In the genomic region with DNA sequence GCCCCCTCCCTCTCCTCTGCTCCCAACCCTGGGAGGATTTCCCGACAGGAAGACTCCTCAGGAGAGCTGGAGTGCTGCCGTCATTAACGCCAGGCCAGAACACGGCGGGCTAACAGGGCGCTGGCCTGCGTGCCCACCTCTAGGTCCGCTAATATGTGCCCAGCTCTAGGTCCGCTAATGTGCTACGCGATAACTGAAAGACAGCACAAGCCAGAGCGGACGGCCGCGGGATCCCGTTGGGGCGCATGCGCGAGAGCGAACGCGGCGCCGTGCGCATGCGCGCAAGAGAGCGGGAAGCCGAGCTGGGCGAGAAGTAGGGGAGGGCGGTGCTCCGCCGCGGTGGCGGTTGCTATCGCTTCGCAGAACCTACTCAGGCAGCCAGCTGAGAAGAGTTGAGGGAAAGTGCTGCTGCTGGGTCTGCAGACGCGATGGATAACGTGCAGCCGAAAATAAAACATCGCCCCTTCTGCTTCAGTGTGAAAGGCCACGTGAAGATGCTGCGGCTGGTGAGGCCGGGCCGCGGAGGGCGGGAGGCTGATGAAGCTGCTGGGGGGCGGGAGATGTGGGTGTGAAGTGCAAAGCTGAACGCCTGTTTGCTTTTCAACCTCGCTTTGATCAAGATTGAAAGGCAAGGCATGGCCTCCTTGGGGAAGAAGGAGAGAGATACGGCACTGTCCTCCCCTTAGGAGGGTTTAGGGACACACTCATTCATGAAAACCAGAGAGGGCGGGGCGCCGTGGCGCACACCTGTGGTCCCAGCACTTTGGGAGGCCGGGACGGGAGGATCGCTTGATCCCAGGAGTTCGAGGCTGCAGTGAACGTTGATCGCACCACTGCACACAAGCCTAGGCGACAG, we compare ENCODE assay signal across 8 cellular contexts. TPM values are rescaled to one million over a fixed set of nuclear protein-coding genes. Genes with fewer than 3 reads are reported as not detected.
DNase-seq lines count a peak whose midpoint lies in the region; ATAC-seq and TF ChIP-seq lines count a peak whose summit lies in the region.

A gene with protein sequence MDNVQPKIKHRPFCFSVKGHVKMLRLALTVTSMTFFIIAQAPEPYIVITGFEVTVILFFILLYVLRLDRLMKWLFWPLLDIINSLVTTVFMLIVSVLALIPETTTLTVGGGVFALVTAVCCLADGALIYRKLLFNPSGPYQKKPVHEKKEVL (plus strand): TSS at position 289 of the 856 bp plus-strand sequence. CDS start 140 bp downstream, at position 429.

- peaks cover 60% of the 10 kb centered on the region for H3K4me1 Mint-ChIP-seq in activated naive CD4-positive, alpha-beta T cell treated with anti-CD3 and anti-CD28 coated beads for 36 hours (ENCODE audit: low read depth)

- H3K36me3 ChIP-seq in SK-N-MC (ENCODE audit: insufficient read depth, low read length) (no peaks in the 10 kb centered on the region), gastroesophageal sphincter (peaks cover 0 to 16% of the 10 kb centered on the region in 2 donors)

- peak within 1 kb of the TSS; percentile 87 for H3K4me3 Mint-ChIP-seq in activated naive CD4-positive, alpha-beta T cell treated with anti-CD3 and anti-CD28 coated beads for 36 hours

- H3K36me3 Mint-ChIP-seq in activated naive CD4-positive, alpha-beta T cell treated with anti-CD3 and anti-CD28 coated beads for 36 hours (ENCODE audit: low read depth): peaks cover 32% of the 10 kb centered on the region

- TF ChIP-seq POLR2A in gastroesophageal sphincter (IDR thresholded peaks at IDR 0.05): peak; percentile 67 to 72

- peak; percentile 87 for ATAC-seq in gastroesophageal sphincter

- H3K9me3 ChIP-seq in SK-N-MC (ENCODE audit: low read depth, low read length) (no peaks in the 10 kb centered on the region), gastroesophageal sphincter (no peaks in the 10 kb centered on the region)

- intact Hi-C loops in activated naive CD4-positive, alpha-beta T cell treated with anti-CD3 and anti-CD28 coated beads for 36 hours (cut with micrococcal nuclease): loop anchor here (1.0 to 5.0 kb wide), 9 partner anchors 12 to 320 kb away; a partner anchor contains a TSS

- H3K9ac ChIP-seq in SK-N-MC (ENCODE audit: insufficient read length): peak within 1 kb of the TSS; percentile 79

- DNase-seq in GF-D8 (lab: John Stamatoyannopoulos, UW) (peak; percentile 74), HFF-Myc (ENCODE audit: extremely low read depth, low read depth) (peak; percentile 65), NAMALWA (ENCODE audit: low spot score) (peak; percentile 94), SK-N-MC (ENCODE audit: low read depth, low spot score) (peak; percentile 8), non-pigmented ciliary epithelial cell (ENCODE audit: low read depth) (peak; percentile 36)
- DNase-seq in activated naive CD4-positive, alpha-beta T cell treated with anti-CD3 and anti-CD28 coated beads for 36 hours: peak; percentile 90

- no peaks in the 10 kb centered on the region for H3K27me3 Mint-ChIP-seq in activated naive CD4-positive, alpha-beta T cell treated with anti-CD3 and anti-CD28 coated beads for 36 hours (ENCODE audit: low read depth)

- no peaks in the 10 kb centered on the region for H3K27me3 ChIP-seq in gastroesophageal sphincter

- CTCF ChIA-PET in activated naive CD4-positive, alpha-beta T cell treated with anti-CD3 and anti-CD28 coated beads for 36 hours (lab: Charles Lee): interaction anchor here (0.5 to 3.0 kb wide), 14 partner anchors 10 to 187 kb away, joined by 3 to 23 read pairs (median 4); no protein-coding TSS in a partner anchor

- H3K4me1 ChIP-seq in gastroesophageal sphincter: peaks cover 0 to 66% (median 23%) of the 10 kb centered on the region in 3 donors

- no peaks in the 10 kb centered on the region for H3K9me3 Mint-ChIP-seq in activated naive CD4-positive, alpha-beta T cell treated with anti-CD3 and anti-CD28 coated beads for 36 hours

- TF ChIP-seq CTCF in HFF-Myc (IDR thresholded peaks at IDR 0.05; ENCODE audit: low read depth, low read length, missing control alignments) (no peak), gastroesophageal sphincter (IDR thresholded peaks at IDR 0.05) (peak in 1 of 4 experiments; percentile 33), subcutaneous adipose tissue (IDR thresholded peaks at IDR 0.05; ENCODE audit: low read depth) (no peak)

- no peak for TF ChIP-seq EP300 in gastroesophageal sphincter (IDR thresholded peaks at IDR 0.05)

- peak within 1 kb of the TSS; percentile 70; the same call in 1 of the 2 replicates for H3K27ac ChIP-seq in SK-N-MC
- H3K27ac ChIP-seq in gastroesophageal sphincter: peak within 1 kb of the TSS; percentile 74 to 97 (median 96)

- 6 to 43% methylated on average over 12 to 36 of the region's 63 CpGs for WGBS in gastroesophageal sphincter (ENCODE audit: low coverage in 1 of 2), 2 donors

- H3K27ac Mint-ChIP-seq in activated naive CD4-positive, alpha-beta T cell treated with anti-CD3 and anti-CD28 coated beads for 36 hours: peak within 1 kb of the TSS; percentile 95

- H3K4me3 ChIP-seq in HFF-Myc (replicated peaks; ENCODE audit: low read depth, low read length): peak within 1 kb of the TSS; percentile 53
- peak within 1 kb of the TSS; percentile 77 for H3K4me3 ChIP-seq in SK-N-MC
- H3K4me3 ChIP-seq in gastroesophageal sphincter: peak within 1 kb of the TSS; percentile 54 to 70

RNA-seq across cellular contexts. Expression of the gene that starts here (rescaled TPM):
- 100 to 1,000 TPM; 114 to 126 TPM for total RNA-seq in activated naive CD4-positive, alpha-beta T cell treated with anti-CD3 and anti-CD28 coated beads for 36 hours
- total RNA-seq in gastroesophageal sphincter (10 to 100 TPM; 13.1 to 31.5 (median 17.9) TPM), subcutaneous adipose tissue (10 to 100 TPM; 30.5 to 94.3 (median 42.2) TPM)

Comparison
In these comparisons a context has a peak if more than half of its experiments do, and no peak if none do; other contexts are left out.
1. Peak in every context shown above with its lines: DNase-seq, ATAC-seq, H3K4me3 ChIP-seq and H3K27ac ChIP-seq.
2. DNase-seq: peak in every context shown above with its lines; median percentile 94 in NAMALWA; 90 in activated naive CD4-positive, alpha-beta T cell treated with anti-CD3 and anti-CD28 coated beads for 36 hours; 74 in GF-D8; 65 in HFF-Myc; 36 in non-pigmented ciliary epithelial cell; 8 in SK-N-MC.